In the genomic region with DNA sequence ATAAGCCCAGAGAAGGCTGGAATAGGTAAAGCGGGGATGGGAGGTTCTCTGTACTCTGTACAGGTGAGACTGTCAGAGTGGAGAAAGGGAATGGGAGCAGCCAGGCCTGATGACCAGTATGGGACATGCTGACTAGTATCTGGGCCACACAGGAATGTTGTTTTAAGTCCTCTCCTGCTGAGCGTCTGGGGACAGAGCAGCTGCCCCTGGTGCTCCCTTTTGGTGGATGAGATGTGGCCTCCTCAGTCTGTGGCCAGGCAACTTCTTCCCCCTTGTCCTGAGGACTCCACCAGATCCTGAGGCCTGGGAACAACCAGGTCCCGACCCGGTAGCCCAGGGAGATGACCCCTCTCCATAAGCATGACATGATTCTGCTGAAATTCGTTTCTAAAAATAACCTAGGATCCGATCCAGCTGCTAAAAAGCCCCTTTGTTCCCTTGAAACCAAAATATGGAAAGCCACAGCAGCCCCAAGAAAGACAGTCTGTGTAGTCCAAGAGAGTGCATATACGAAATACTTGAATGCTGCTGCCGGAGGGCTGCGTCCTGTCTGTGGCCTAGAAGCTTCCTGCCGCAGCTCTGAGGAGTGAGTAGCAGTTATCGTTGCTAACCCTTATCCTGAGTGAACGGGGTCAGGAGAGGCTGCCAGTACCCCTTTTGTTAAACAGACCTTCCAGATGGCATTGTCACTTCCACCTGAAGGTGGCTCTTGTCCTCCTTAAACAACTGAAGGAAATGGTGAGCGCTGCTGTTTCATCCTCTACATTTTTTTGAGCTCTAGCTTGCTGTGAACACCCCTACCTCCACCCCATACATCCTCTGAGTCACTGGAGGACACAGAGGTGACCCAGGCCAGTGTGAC, we compare ENCODE assay signal across 1 cellular context.
TF ChIP-seq lines count a peak whose summit lies in the region.

No MANE protein-coding gene starts in this region.

TF ChIP-seq in K562, 482 proteins besides CTCF, POLR2A, EP300 and RAD21 (continued from another document and continues in another):
- TF ChIP-seq, protein P1, sequence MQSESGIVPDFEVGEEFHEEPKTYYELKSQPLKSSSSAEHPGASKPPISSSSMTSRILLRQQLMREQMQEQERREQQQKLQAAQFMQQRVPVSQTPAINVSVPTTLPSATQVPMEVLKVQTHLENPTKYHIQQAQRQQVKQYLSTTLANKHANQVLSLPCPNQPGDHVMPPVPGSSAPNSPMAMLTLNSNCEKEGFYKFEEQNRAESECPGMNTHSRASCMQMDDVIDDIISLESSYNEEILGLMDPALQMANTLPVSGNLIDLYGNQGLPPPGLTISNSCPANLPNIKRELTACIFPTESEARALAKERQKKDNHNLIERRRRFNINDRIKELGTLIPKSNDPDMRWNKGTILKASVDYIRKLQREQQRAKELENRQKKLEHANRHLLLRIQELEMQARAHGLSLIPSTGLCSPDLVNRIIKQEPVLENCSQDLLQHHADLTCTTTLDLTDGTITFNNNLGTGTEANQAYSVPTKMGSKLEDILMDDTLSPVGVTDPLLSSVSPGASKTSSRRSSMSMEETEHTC (IDR thresholded peaks at IDR 0.05), result no peak
- TF ChIP-seq TEAD2 (tag; IDR thresholded peaks at IDR 0.05) (no peak), HDAC2 (IDR thresholded peaks at IDR 0.05) (peak; percentile 84; the same call in 1 of the 2 replicates), HCFC1 (IDR thresholded peaks at IDR 0.05; ENCODE audit: low read depth, low read length) (no peak), NUFIP1 (IDR thresholded peaks at IDR 0.05; ENCODE audit: partially characterized antibody) (peak; percentile 9), CBFA2T2 (conservative IDR thresholded peaks at IDR 0.05) (no peak; the same call in 1 of the 2 replicates), ZNF586 (CRISPR knock-in tag; conservative IDR thresholded peaks at IDR 0.05) (no peak), ZNF740 (CRISPR knock-in tag; IDR thresholded peaks at IDR 0.05) (no peak), ZNF740 (tag; IDR thresholded peaks at IDR 0.05) (0 out of 4 replicates have a peak, but pooled peaks of 1 of the 2 experiments have one; percentile 34), BRD9 (IDR thresholded peaks at IDR 0.05; ENCODE audit: low read depth, partially characterized antibody) (peak; percentile 82), ZC3H4 (CRISPR knock-in tag; IDR thresholded peaks at IDR 0.05; ENCODE audit: borderline replicate concordance) (no peak), GTF3C2 (IDR thresholded peaks at IDR 0.05; ENCODE audit: borderline replicate concordance, extremely low read depth, insufficient read length) (no peak), MYBL2 (IDR thresholded peaks at IDR 0.05; ENCODE audit: low read depth) (no peak), MYBL2 (CRISPR knock-in tag; IDR thresholded peaks at IDR 0.05; ENCODE audit: borderline replicate concordance) (no peak), ARHGAP35 (IDR thresholded peaks at IDR 0.05; ENCODE audit: partially characterized antibody) (no peak), ZBTB49 (CRISPR knock-in tag; IDR thresholded peaks at IDR 0.05; ENCODE audit: borderline replicate concordance) (no peak), ZNF507 (tag; conservative IDR thresholded peaks at IDR 0.05) (no peak), BCLAF1 (IDR thresholded peaks at IDR 0.05; ENCODE audit: borderline replicate concordance in 1 of 2, control insufficient read depth in 1 of 2, low read depth in 2 of 2, low read length in 1 of 2) (no peak), ZNF699 (CRISPR knock-in tag; IDR thresholded peaks at IDR 0.05; ENCODE audit: insufficient replicate concordance) (no peak), THAP7 (CRISPR knock-in tag; IDR thresholded peaks at IDR 0.05) (no peak), HDGF (IDR thresholded peaks at IDR 0.05) (no peak), PCBP2 (IDR thresholded peaks at IDR 0.05; ENCODE audit: low read depth, low read length, poor library complexity, severe bottlenecking) (no peak), NFIX (CRISPR knock-in tag; IDR thresholded peaks at IDR 0.05; ENCODE audit: low read depth) (no peak), POLR2G (IDR thresholded peaks at IDR 0.05; ENCODE audit: low read depth, low read length) (no peak), ATF4 (CRISPR knock-in tag; IDR thresholded peaks at IDR 0.05) (0 out of 2 replicates have a peak, but pooled peaks have one; percentile 38), ZNF695 (CRISPR knock-in tag; IDR thresholded peaks at IDR 0.05) (no peak), RBBP5 (IDR thresholded peaks at IDR 0.05; ENCODE audit: borderline replicate concordance, insufficient read depth, low read length, poor library complexity, severe bottlenecking) (no peak), GTF2E2 (tag; IDR thresholded peaks at IDR 0.05) (0 out of 2 replicates have a peak, but pooled peaks have one; percentile 50), ZNF280A (IDR thresholded peaks at IDR 0.05; ENCODE audit: low read depth, partially characterized antibody) (no peak), ZNF445 (CRISPR knock-in tag; IDR thresholded peaks at IDR 0.05; ENCODE audit: low read depth) (0 out of 2 replicates have a peak, but pooled peaks have one; percentile 64), ZNF121 (CRISPR knock-in tag; conservative IDR thresholded peaks at IDR 0.05) (no peak), FOXA1 (IDR thresholded peaks at IDR 0.05; ENCODE audit: borderline replicate concordance) (no peak)
- TF ChIP-seq, protein P2, sequence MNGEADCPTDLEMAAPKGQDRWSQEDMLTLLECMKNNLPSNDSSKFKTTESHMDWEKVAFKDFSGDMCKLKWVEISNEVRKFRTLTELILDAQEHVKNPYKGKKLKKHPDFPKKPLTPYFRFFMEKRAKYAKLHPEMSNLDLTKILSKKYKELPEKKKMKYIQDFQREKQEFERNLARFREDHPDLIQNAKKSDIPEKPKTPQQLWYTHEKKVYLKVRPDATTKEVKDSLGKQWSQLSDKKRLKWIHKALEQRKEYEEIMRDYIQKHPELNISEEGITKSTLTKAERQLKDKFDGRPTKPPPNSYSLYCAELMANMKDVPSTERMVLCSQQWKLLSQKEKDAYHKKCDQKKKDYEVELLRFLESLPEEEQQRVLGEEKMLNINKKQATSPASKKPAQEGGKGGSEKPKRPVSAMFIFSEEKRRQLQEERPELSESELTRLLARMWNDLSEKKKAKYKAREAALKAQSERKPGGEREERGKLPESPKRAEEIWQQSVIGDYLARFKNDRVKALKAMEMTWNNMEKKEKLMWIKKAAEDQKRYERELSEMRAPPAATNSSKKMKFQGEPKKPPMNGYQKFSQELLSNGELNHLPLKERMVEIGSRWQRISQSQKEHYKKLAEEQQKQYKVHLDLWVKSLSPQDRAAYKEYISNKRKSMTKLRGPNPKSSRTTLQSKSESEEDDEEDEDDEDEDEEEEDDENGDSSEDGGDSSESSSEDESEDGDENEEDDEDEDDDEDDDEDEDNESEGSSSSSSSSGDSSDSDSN (IDR thresholded peaks at IDR 0.05; ENCODE audit: borderline replicate concordance in 1 of 2, low read depth in 2 of 2, low read length in 2 of 2), result 0 out of 4 replicates have a peak, but pooled peaks of 1 of the 2 experiments have one; percentile 34
- TF ChIP-seq, protein P3, sequence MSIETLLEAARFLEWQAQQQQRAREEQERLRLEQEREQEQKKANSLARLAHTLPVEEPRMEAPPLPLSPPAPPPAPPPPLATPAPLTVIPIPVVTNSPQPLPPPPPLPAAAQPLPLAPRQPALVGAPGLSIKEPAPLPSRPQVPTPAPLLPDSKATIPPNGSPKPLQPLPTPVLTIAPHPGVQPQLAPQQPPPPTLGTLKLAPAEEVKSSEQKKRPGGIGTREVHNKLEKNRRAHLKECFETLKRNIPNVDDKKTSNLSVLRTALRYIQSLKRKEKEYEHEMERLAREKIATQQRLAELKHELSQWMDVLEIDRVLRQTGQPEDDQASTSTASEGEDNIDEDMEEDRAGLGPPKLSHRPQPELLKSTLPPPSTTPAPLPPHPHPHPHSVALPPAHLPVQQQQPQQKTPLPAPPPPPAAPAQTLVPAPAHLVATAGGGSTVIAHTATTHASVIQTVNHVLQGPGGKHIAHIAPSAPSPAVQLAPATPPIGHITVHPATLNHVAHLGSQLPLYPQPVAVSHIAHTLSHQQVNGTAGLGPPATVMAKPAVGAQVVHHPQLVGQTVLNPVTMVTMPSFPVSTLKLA (conservative IDR thresholded peaks at IDR 0.05), result peak in 1 of 2 experiments; percentile 49; a peak in 2 of 4 replicates
